Comparison of ENCODE assay signal across 1 cellular context in genomic region chr5:119031047-119031886, GRCh38.
TF ChIP-seq lines count a peak whose summit lies in the region.

No MANE protein-coding gene starts in this region.

TF ChIP-seq in H1, 55 proteins besides CTCF, POLR2A, EP300 and RAD21:
- TF ChIP-seq RBBP5 (IDR thresholded peaks at IDR 0.05; ENCODE audit: borderline replicate concordance, low read depth, low read length) (no peak), ATF3 (IDR thresholded peaks at IDR 0.05; ENCODE audit: insufficient read depth, low read depth, low read length) (no peak), TCF12 (IDR thresholded peaks at IDR 0.05; ENCODE audit: low read depth, low read length) (no peak), CBX5 (IDR thresholded peaks at IDR 0.05; ENCODE audit: low read depth, low read length) (no peak), ATF2 (IDR thresholded peaks at IDR 0.05; ENCODE audit: low read length) (no peak), ASH2L (IDR thresholded peaks at IDR 0.05; ENCODE audit: low read length) (no peak), JUND (IDR thresholded peaks at IDR 0.05; ENCODE audit: low read length) (no peak), TAF7 (optimal IDR thresholded peaks at IDR 0.05; ENCODE audit: borderline replicate concordance, low read depth, low read length) (no peak)
